Comparison of ENCODE assay signal across 6 cellular contexts in genomic region chr3:9690451-9691450, GRCh38. TPM values are rescaled to one million over a fixed set of nuclear protein-coding genes. Genes with fewer than 3 reads are reported as not detected.
DNase-seq lines count a peak whose midpoint lies in the region; ATAC-seq and TF ChIP-seq lines count a peak whose summit lies in the region.

No MANE protein-coding gene starts in this region.

- peak; percentile 34 for DNase-seq in fibroblast of villous mesenchyme (ENCODE audit: low read depth)
- DNase-seq in NCI-H1092 (lab: John Stamatoyannopoulos, UW): no peak
- no peak for DNase-seq in NCI-H1436 treated with DMSO at 0.1 percent for 48 hours (lab: John Stamatoyannopoulos, UW)
- no peak for DNase-seq in NCI-H2171 treated with DMSO at 0.1 percent for 48 hours (lab: John Stamatoyannopoulos, UW)

- TF ChIP-seq CTCF in fibroblast of villous mesenchyme (IDR thresholded peaks at IDR 0.05; ENCODE audit: insufficient read depth, low read depth, low read length): no peak

- ATAC-seq in GM18861 (IDR thresholded peaks at IDR 0.05; ENCODE audit: unreplicated experiment) (peak; percentile 99), HG03045 (IDR thresholded peaks at IDR 0.05; ENCODE audit: unreplicated experiment) (peak; percentile 70)

- no peak overlapping the region for H3K4me3 ChIP-seq in fibroblast of villous mesenchyme (ENCODE audit: low read depth, low read length)

RNA-seq across cellular contexts. Expression of gene CPNE9, which starts 12.9 kb away (rescaled TPM):
- total RNA-seq in fibroblast of villous mesenchyme: not detected in 2 replicates

RNA-seq across cellular contexts. Expression of gene BRPF1, which starts 40.8 kb away (rescaled TPM):
- total RNA-seq in fibroblast of villous mesenchyme: 15.5 and 17.3 TPM in 2 replicates

RNA-seq across cellular contexts. Expression of gene MTMR14, which starts 41.4 kb away (rescaled TPM):
- total RNA-seq in fibroblast of villous mesenchyme: 32.4 and 39.9 TPM in 2 replicates

RNA-seq across cellular contexts. Expression of gene OGG1, which starts 59.0 kb away (rescaled TPM):
- 19.0 and 32.2 TPM in 2 replicates for total RNA-seq in fibroblast of villous mesenchyme
